ENCODE assay signal across 8 cellular contexts in genomic region chr10:71921319-71922027, GRCh38. TPM values are rescaled to one million over a fixed set of nuclear protein-coding genes. Genes with fewer than 3 reads are reported as not detected.
DNase-seq lines count a peak whose midpoint lies in the region; ATAC-seq and TF ChIP-seq lines count a peak whose summit lies in the region.
"Had no signal": no experiment of that assay in that cellular context is flagged by ENCODE, and none has a peak within 500 bp of the region (broad histone marks: within the 10 kb centered on the region; RNA-seq: fewer than 3 reads in every experiment).

No MANE protein-coding gene starts in this region.

- POLR2A ChIA-PET in naive thymus-derived CD8-positive, alpha-beta T cell (lab: Charles Lee): interaction anchor here (1.2 kb wide), 1 partner anchor 12 kb away, joined by 3 read pairs; no protein-coding TSS in a partner anchor

- H3K27ac Mint-ChIP-seq in naive thymus-derived CD8-positive, alpha-beta T cell: no peak overlapping the region
- H3K27ac Mint-ChIP-seq: WTC11 had no signal

- H3K9me2 ChIP-seq in hepatocyte (replicated peaks; ENCODE audit: insufficient read depth): no peaks in the 10 kb centered on the region

- H3K4me3 ChIP-seq in hepatocyte (no peak overlapping the region), prostate gland (no peak overlapping the region)

- H3K36me3 Mint-ChIP-seq in naive thymus-derived CD8-positive, alpha-beta T cell: peaks cover 0 to 3% (median 0%) of the 10 kb centered on the region in 3 donors

- WGBS in hepatocyte (ENCODE audit: low lambda C conversion rate, missing lambda C conversion rate): 68% methylated on average over 4 of the region's 4 CpGs
- WGBS in prostate gland: 38% methylated on average over 4 of the region's 4 CpGs

- H3K27ac ChIP-seq in hepatocyte: no peak overlapping the region
- H3K27ac ChIP-seq in prostate gland: no peak overlapping the region

- no peak for ATAC-seq in naive thymus-derived CD8-positive, alpha-beta T cell
- ATAC-seq: WTC11 had no signal

- H3K4me1 Mint-ChIP-seq in naive thymus-derived CD8-positive, alpha-beta T cell: peaks cover 0 to 10% (median 5%) of the 10 kb centered on the region in 4 donors

- TF ChIP-seq CTCF in hepatocyte (IDR thresholded peaks at IDR 0.05; ENCODE audit: poor library complexity): no peak
- no peak for TF ChIP-seq CTCF in prostate gland (IDR thresholded peaks at IDR 0.05)

- H3K79me2 ChIP-seq in hepatocyte: no peaks in the 10 kb centered on the region

- intact Hi-C loops in prostate gland (cut with DNase I): no loop called here

- H3K4me2 ChIP-seq in hepatocyte: peak overlapping the region; percentile 4

- H3K4me1 ChIP-seq in hepatocyte (ENCODE audit: insufficient read depth): peaks cover 7% of the 10 kb centered on the region
- H3K4me1 ChIP-seq in prostate gland (replicated peaks): no peaks in the 10 kb centered on the region

- no peak for TF ChIP-seq POLR2A in prostate gland (IDR thresholded peaks at IDR 0.05)

- H3K9me3 ChIP-seq in hepatocyte (ENCODE audit: low read depth): no peaks in the 10 kb centered on the region
- H3K9me3 ChIP-seq in prostate gland: no peaks in the 10 kb centered on the region

- H4K20me1 ChIP-seq in hepatocyte (ENCODE audit: insufficient read depth, poor library complexity, severe bottlenecking): no peaks in the 10 kb centered on the region

- H3K4me3 Mint-ChIP-seq in naive thymus-derived CD8-positive, alpha-beta T cell: no peak overlapping the region
- H3K4me3 Mint-ChIP-seq: WTC11 had no signal

- no peaks in the 10 kb centered on the region for H3K27me3 Mint-ChIP-seq in naive thymus-derived CD8-positive, alpha-beta T cell

- H2AFZ ChIP-seq in hepatocyte: no peak overlapping the region

- H3K36me3 ChIP-seq in hepatocyte (replicated peaks; ENCODE audit: insufficient read depth, low read depth) (no peaks in the 10 kb centered on the region), prostate gland (no peaks in the 10 kb centered on the region)

- H3K27me3 ChIP-seq in hepatocyte (no peaks in the 10 kb centered on the region), prostate gland (replicated peaks; ENCODE audit: insufficient read depth) (no peaks in the 10 kb centered on the region)

- H3K9me3 Mint-ChIP-seq in naive thymus-derived CD8-positive, alpha-beta T cell: peaks cover 0 to 6% (median 0%) of the 10 kb centered on the region in 9 donors

- DNase-seq in NCI-H1105 (lab: John Stamatoyannopoulos, UW): peak; percentile 15
- DNase-seq in anterior cingulate cortex (lab: John Stamatoyannopoulos, UW): peak in 55 of 58 donors; percentile 4 to 92 (median 65)
- DNase-seq in hepatocyte (ENCODE audit: low spot score): peak; percentile 56
- DNase-seq in superior temporal gyrus (ENCODE audit: extremely low spot score): peak; percentile 60
- DNase-seq in prostate gland (ENCODE audit: low spot score): no peak
- DNase-seq in NCI-H526 treated with DMSO at 0.1 percent for 48 hours (lab: John Stamatoyannopoulos, UW): no peak
- no peak for DNase-seq in naive thymus-derived CD8-positive, alpha-beta T cell

RNA-seq across cellular contexts. Expression of gene CHST3, which starts 42.7 kb away (rescaled TPM):
- 13.0 and 14.1 TPM in 2 replicates for total RNA-seq in hepatocyte
- 6.1 and 6.8 TPM in 2 replicates for polyA plus RNA-seq in hepatocyte
- 100 to 1,000 TPM in 1 of 2 donors, 10 to 100 TPM in 1; 16.5 to 197 TPM for total RNA-seq in prostate gland
- not detected for total RNA-seq in naive thymus-derived CD8-positive, alpha-beta T cell
- polyA plus RNA-seq in naive thymus-derived CD8-positive, alpha-beta T cell: not detected

Comparison
In these comparisons a context has a peak if more than half of its experiments do, and no peak if none do; other contexts are left out.
1. DNase-seq: peak in NCI-H1105 (single experiment), anterior cingulate cortex (55 of 58), hepatocyte (single experiment) and superior temporal gyrus (single experiment); none in prostate gland (single experiment), NCI-H526 treated with DMSO at 0.1 percent for 48 hours (single experiment) and naive thymus-derived CD8-positive, alpha-beta T cell (0 of 10).
2. RNA of gene CHST3, which starts 42.7 kb away (total RNA-seq): 16.5 to 197 TPM in prostate gland and 13.0 to 14.1 TPM in hepatocyte; not detected in naive thymus-derived CD8-positive, alpha-beta T cell; every median in the first group is over 10 times any median in the second.